ENCODE assay signal across 1 cellular context in the genomic region with DNA sequence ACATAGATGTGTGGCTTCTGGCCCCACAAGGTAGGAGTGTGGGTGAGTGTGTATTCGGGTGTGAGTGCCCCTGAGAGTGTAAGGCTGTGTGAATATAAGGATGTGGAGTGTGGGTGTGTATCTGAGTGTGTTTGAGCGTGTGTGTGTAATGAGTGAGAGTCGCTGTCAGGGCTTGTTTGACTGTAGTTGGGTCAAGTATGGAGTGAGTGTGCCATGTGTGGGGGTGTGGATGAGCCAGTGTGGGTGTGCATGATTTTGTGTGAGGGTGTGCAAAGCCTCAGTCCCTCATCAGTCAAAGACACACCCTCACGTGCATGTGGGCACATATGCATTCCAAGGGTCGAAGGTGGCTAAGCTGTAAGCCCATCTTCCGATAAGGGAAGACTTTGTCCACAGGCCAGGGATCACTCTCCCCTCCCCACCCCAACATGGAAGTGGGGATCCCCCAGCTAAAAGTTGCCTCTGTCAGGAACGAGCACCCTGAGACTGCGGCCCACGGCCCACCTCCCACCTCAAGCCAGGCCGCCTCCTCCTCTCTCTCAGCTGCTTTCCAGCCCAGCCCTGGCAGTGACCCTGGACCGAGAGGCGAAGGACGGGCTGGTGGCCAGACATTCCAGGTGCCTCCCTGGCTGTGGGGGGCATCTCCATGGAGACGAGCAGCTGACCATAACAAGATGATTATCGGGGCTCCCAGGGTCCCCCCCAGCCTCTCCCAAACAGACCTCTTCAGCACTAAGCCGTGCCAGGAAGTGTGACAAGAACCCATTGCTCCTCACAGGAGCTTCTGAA.
TF ChIP-seq lines count a peak whose summit lies in the region.

No MANE protein-coding gene starts in this region.

TF ChIP-seq in K562, 482 proteins besides CTCF, POLR2A, EP300 and RAD21:
- TF ChIP-seq, protein P1, sequence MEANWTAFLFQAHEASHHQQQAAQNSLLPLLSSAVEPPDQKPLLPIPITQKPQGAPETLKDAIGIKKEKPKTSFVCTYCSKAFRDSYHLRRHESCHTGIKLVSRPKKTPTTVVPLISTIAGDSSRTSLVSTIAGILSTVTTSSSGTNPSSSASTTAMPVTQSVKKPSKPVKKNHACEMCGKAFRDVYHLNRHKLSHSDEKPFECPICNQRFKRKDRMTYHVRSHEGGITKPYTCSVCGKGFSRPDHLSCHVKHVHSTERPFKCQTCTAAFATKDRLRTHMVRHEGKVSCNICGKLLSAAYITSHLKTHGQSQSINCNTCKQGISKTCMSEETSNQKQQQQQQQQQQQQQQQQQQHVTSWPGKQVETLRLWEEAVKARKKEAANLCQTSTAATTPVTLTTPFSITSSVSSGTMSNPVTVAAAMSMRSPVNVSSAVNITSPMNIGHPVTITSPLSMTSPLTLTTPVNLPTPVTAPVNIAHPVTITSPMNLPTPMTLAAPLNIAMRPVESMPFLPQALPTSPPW (CRISPR knock-in tag; IDR thresholded peaks at IDR 0.05) = no peak
- TF ChIP-seq BHLHE40 (IDR thresholded peaks at IDR 0.05; ENCODE audit: low read length) (peak; percentile 58; the same call in 1 of the 2 replicates), ZNF551 (CRISPR knock-in tag; IDR thresholded peaks at IDR 0.05) (no peak)
